In the genomic region with DNA sequence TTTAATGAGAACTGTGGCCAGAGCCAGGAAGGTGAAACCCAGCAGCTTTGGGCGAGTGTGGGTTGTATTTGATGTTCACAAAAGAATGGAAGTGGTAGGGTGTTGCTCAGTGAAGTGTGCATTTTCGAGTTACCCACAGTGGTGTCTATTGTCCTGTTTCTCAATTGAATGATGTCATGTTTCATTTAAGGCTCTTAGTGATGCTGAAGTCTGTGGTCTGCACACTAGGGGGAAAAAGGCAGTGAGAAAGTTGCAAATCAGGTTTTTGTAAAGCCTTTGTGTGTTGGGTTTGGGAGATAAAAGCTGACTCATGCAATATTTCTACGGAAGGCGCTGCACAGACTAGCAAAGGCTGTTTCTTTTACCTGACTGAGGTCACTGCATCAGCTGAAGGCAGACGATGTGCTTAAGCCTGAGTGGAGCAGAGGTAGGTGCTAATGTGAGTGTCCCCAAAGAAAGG, we compare ENCODE assay signal across 1 cellular context.
TF ChIP-seq lines count a peak whose summit lies in the region.

No MANE protein-coding gene starts in this region.

TF ChIP-seq in HEK293, 187 proteins besides CTCF, POLR2A, EP300 and RAD21 (continued from another document and continues in another):
- TF ChIP-seq, protein P1, sequence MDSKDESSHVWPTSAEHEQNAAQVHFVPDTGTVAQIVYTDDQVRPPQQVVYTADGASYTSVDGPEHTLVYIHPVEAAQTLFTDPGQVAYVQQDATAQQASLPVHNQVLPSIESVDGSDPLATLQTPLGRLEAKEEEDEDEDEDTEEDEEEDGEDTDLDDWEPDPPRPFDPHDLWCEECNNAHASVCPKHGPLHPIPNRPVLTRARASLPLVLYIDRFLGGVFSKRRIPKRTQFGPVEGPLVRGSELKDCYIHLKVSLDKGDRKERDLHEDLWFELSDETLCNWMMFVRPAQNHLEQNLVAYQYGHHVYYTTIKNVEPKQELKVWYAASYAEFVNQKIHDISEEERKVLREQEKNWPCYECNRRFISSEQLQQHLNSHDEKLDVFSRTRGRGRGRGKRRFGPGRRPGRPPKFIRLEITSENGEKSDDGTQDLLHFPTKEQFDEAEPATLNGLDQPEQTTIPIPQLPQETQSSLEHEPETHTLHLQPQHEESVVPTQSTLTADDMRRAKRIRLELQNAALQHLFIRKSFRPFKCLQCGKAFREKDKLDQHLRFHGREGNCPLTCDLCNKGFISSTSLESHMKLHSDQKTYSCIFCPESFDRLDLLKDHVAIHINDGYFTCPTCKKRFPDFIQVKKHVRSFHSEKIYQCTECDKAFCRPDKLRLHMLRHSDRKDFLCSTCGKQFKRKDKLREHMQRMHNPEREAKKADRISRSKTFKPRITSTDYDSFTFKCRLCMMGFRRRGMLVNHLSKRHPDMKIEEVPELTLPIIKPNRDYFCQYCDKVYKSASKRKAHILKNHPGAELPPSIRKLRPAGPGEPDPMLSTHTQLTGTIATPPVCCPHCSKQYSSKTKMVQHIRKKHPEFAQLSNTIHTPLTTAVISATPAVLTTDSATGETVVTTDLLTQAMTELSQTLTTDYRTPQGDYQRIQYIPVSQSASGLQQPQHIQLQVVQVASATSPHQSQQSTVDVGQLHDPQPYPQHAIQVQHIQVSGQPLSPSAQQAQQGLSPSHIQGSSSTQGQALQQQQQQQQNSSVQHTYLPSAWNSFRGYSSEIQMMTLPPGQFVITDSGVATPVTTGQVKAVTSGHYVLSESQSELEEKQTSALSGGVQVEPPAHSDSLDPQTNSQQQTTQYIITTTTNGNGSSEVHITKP (tag by site-specific recombination; IDR thresholded peaks at IDR 0.05), result peak; percentile 69
- TF ChIP-seq YY2 (tag by site-specific recombination; IDR thresholded peaks at IDR 0.05) (no peak), ZNF670 (tag by site-specific recombination; IDR thresholded peaks at IDR 0.05; ENCODE audit: low read depth) (no peak), ZNF792 (tag by site-specific recombination; IDR thresholded peaks at IDR 0.05) (peak; percentile 16; the same call in 1 of the 2 replicates), ZBTB20 (tag by site-specific recombination; IDR thresholded peaks at IDR 0.05) (0 out of 2 replicates have a peak, but pooled peaks have one; percentile 21), ZNF791 (tag by site-specific recombination; IDR thresholded peaks at IDR 0.05) (no peak), ZNF404 (tag by site-specific recombination; IDR thresholded peaks at IDR 0.05) (no peak), ZNF571 (tag by site-specific recombination; IDR thresholded peaks at IDR 0.05) (no peak), ZNF19 (tag by site-specific recombination; IDR thresholded peaks at IDR 0.05; ENCODE audit: low read depth) (no peak), ZNF24 (tag by site-specific recombination; IDR thresholded peaks at IDR 0.05) (peak; percentile 86), ZNF184 (tag by site-specific recombination; IDR thresholded peaks at IDR 0.05) (no peak), KLF9 (tag by site-specific recombination; IDR thresholded peaks at IDR 0.05; ENCODE audit: low read depth) (no peak), KLF1 (tag by site-specific recombination; IDR thresholded peaks at IDR 0.05) (no peak), ZIC2 (tag by site-specific recombination; IDR thresholded peaks at IDR 0.05) (peak; percentile 36; the same call in 1 of the 2 replicates), ZNF660 (tag by site-specific recombination; IDR thresholded peaks at IDR 0.05) (peak; percentile 91), ZNF211 (tag by site-specific recombination; IDR thresholded peaks at IDR 0.05; ENCODE audit: low read depth) (no peak), OSR2 (tag by site-specific recombination; IDR thresholded peaks at IDR 0.05) (peak; percentile 49), ZNF600 (tag by site-specific recombination; IDR thresholded peaks at IDR 0.05) (peak; percentile 97), ZNF324 (tag by site-specific recombination; IDR thresholded peaks at IDR 0.05) (peak; percentile 78), GLIS1 (tag by site-specific recombination; IDR thresholded peaks at IDR 0.05) (peak; percentile 59), MYNN (tag by site-specific recombination; IDR thresholded peaks at IDR 0.05; ENCODE audit: borderline replicate concordance) (no peak), GLI2 (tag by site-specific recombination; IDR thresholded peaks at IDR 0.05; ENCODE audit: borderline replicate concordance, low read depth) (no peak), ZNF175 (tag by site-specific recombination; IDR thresholded peaks at IDR 0.05) (no peak), ZNF426 (tag by site-specific recombination; IDR thresholded peaks at IDR 0.05) (no peak), MZF1 (tag by site-specific recombination; IDR thresholded peaks at IDR 0.05; ENCODE audit: borderline replicate concordance) (no peak), ZFHX2 (tag by site-specific recombination; conservative IDR thresholded peaks at IDR 0.05) (peak; percentile 71), ZNF549 (tag by site-specific recombination; IDR thresholded peaks at IDR 0.05) (no peak)
- TF ChIP-seq, protein P2, sequence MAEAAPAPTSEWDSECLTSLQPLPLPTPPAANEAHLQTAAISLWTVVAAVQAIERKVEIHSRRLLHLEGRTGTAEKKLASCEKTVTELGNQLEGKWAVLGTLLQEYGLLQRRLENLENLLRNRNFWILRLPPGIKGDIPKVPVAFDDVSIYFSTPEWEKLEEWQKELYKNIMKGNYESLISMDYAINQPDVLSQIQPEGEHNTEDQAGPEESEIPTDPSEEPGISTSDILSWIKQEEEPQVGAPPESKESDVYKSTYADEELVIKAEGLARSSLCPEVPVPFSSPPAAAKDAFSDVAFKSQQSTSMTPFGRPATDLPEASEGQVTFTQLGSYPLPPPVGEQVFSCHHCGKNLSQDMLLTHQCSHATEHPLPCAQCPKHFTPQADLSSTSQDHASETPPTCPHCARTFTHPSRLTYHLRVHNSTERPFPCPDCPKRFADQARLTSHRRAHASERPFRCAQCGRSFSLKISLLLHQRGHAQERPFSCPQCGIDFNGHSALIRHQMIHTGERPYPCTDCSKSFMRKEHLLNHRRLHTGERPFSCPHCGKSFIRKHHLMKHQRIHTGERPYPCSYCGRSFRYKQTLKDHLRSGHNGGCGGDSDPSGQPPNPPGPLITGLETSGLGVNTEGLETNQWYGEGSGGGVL (tag by site-specific recombination; IDR thresholded peaks at IDR 0.05), result peak; percentile 70
- TF ChIP-seq, protein P3, sequence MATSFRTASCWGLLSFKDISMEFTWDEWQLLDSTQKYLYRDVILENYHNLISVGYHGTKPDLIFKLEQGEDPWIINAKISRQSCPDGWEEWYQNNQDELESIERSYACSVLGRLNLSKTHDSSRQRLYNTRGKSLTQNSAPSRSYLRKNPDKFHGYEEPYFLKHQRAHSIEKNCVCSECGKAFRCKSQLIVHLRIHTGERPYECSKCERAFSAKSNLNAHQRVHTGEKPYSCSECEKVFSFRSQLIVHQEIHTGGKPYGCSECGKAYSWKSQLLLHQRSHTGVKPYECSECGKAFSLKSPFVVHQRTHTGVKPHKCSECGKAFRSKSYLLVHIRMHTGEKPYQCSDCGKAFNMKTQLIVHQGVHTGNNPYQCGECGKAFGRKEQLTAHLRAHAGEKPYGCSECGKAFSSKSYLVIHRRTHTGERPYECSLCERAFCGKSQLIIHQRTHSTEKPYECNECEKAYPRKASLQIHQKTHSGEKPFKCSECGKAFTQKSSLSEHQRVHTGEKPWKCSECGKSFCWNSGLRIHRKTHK (tag by site-specific recombination; IDR thresholded peaks at IDR 0.05), result no peak
- TF ChIP-seq, protein P4, sequence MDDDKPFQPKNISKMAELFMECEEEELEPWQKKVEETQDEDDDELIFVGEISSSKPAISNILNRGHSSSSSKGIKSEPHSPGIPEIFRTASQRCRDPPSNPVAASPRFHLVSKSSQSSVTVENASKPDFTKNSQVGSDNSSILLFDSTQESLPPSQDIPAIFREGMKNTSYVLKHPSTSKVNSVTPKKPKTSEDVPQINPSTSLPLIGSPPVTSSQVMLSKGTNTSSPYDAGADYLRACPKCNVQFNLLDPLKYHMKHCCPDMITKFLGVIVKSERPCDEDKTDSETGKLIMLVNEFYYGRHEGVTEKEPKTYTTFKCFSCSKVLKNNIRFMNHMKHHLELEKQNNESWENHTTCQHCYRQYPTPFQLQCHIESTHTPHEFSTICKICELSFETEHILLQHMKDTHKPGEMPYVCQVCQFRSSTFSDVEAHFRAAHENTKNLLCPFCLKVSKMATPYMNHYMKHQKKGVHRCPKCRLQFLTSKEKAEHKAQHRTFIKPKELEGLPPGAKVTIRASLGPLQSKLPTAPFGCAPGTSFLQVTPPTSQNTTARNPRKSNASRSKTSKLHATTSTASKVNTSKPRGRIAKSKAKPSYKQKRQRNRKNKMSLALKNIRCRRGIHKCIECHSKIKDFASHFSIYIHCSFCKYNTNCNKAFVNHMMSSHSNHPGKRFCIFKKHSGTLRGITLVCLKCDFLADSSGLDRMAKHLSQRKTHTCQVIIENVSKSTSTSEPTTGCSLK (tag by site-specific recombination; IDR thresholded peaks at IDR 0.05), result no peak
- TF ChIP-seq, protein P5, sequence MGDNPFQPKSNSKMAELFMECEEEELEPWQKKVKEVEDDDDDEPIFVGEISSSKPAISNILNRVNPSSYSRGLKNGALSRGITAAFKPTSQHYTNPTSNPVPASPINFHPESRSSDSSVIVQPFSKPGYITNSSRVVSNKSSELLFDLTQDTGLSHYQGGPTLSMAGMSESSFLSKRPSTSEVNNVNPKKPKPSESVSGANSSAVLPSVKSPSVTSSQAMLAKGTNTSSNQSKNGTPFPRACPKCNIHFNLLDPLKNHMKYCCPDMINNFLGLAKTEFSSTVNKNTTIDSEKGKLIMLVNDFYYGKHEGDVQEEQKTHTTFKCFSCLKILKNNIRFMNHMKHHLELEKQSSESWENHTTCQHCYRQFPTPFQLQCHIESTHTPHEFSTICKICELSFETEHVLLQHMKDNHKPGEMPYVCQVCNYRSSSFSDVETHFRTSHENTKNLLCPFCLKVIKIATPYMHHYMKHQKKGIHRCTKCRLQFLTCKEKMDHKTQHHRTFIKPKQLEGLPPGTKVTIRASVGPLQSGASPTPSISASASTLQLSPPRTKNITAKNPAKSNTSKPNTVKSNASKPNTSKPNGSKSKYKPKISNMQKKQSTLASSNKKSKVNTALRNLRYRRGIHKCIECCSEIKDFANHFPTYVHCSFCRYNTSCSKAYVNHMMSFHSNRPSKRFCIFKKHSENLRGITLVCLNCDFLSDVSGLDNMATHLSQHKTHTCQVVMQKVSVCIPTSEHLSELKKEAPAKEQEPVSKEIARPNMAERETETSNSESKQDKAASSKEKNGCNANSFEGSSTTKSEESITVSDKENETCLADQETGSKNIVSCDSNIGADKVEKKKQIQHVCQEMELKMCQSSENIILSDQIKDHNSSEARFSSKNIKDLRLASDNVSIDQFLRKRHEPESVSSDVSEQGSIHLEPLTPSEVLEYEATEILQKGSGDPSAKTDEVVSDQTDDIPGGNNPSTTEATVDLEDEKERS (tag by site-specific recombination; IDR thresholded peaks at IDR 0.05), result no peak
- TF ChIP-seq, protein P6, sequence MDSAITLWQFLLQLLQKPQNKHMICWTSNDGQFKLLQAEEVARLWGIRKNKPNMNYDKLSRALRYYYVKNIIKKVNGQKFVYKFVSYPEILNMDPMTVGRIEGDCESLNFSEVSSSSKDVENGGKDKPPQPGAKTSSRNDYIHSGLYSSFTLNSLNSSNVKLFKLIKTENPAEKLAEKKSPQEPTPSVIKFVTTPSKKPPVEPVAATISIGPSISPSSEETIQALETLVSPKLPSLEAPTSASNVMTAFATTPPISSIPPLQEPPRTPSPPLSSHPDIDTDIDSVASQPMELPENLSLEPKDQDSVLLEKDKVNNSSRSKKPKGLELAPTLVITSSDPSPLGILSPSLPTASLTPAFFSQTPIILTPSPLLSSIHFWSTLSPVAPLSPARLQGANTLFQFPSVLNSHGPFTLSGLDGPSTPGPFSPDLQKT (IDR thresholded peaks at IDR 0.05; ENCODE audit: borderline replicate concordance, low read depth, low read length), result no peak
- TF ChIP-seq, protein P7, sequence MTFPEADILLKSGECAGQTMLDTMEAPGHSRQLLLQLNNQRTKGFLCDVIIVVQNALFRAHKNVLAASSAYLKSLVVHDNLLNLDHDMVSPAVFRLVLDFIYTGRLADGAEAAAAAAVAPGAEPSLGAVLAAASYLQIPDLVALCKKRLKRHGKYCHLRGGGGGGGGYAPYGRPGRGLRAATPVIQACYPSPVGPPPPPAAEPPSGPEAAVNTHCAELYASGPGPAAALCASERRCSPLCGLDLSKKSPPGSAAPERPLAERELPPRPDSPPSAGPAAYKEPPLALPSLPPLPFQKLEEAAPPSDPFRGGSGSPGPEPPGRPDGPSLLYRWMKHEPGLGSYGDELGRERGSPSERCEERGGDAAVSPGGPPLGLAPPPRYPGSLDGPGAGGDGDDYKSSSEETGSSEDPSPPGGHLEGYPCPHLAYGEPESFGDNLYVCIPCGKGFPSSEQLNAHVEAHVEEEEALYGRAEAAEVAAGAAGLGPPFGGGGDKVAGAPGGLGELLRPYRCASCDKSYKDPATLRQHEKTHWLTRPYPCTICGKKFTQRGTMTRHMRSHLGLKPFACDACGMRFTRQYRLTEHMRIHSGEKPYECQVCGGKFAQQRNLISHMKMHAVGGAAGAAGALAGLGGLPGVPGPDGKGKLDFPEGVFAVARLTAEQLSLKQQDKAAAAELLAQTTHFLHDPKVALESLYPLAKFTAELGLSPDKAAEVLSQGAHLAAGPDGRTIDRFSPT (tag by site-specific recombination; IDR thresholded peaks at IDR 0.05), result no peak
- TF ChIP-seq, protein P8, sequence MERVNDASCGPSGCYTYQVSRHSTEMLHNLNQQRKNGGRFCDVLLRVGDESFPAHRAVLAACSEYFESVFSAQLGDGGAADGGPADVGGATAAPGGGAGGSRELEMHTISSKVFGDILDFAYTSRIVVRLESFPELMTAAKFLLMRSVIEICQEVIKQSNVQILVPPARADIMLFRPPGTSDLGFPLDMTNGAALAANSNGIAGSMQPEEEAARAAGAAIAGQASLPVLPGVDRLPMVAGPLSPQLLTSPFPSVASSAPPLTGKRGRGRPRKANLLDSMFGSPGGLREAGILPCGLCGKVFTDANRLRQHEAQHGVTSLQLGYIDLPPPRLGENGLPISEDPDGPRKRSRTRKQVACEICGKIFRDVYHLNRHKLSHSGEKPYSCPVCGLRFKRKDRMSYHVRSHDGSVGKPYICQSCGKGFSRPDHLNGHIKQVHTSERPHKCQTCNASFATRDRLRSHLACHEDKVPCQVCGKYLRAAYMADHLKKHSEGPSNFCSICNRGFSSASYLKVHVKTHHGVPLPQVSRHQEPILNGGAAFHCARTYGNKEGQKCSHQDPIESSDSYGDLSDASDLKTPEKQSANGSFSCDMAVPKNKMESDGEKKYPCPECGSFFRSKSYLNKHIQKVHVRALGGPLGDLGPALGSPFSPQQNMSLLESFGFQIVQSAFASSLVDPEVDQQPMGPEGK (tag by site-specific recombination; IDR thresholded peaks at IDR 0.05), result peak; percentile 56
- TF ChIP-seq, protein P9, sequence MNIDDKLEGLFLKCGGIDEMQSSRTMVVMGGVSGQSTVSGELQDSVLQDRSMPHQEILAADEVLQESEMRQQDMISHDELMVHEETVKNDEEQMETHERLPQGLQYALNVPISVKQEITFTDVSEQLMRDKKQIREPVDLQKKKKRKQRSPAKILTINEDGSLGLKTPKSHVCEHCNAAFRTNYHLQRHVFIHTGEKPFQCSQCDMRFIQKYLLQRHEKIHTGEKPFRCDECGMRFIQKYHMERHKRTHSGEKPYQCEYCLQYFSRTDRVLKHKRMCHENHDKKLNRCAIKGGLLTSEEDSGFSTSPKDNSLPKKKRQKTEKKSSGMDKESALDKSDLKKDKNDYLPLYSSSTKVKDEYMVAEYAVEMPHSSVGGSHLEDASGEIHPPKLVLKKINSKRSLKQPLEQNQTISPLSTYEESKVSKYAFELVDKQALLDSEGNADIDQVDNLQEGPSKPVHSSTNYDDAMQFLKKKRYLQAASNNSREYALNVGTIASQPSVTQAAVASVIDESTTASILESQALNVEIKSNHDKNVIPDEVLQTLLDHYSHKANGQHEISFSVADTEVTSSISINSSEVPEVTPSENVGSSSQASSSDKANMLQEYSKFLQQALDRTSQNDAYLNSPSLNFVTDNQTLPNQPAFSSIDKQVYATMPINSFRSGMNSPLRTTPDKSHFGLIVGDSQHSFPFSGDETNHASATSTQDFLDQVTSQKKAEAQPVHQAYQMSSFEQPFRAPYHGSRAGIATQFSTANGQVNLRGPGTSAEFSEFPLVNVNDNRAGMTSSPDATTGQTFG (tag by site-specific recombination; IDR thresholded peaks at IDR 0.05; ENCODE audit: borderline replicate concordance), result no peak
